Comparison of ENCODE assay signal across 26 cellular contexts in genomic region chr1:196486346-196486745, GRCh38.
"Had no signal": no experiment of that assay in that cellular context is flagged by ENCODE, and none has a peak within 500 bp of the region (broad histone marks: within the 10 kb centered on the region; RNA-seq: fewer than 3 reads in every experiment).

No MANE protein-coding gene starts in this region.

- ATAC-seq: effector memory CD8-positive, alpha-beta T cell; esophagus mucosa; foreskin keratinocyte; gastroesophageal sphincter; heart right ventricle; left cardiac atrium; left lung; left ventricle myocardium superior; lower lobe of right lung; mucosa of descending colon; naive thymus-derived CD8-positive, alpha-beta T cell had no signal

- H3K27me3 Mint-ChIP-seq: effector memory CD8-positive, alpha-beta T cell; naive B cell; naive thymus-derived CD8-positive, alpha-beta T cell had no signal

- H3K4me3 Mint-ChIP-seq: effector memory CD8-positive, alpha-beta T cell; endodermal cell; mesothelial cell of epicardium; naive B cell; naive thymus-derived CD8-positive, alpha-beta T cell had no signal

- H3K4me3 ChIP-seq: coronary artery, esophagus squamous epithelium, gastroesophageal sphincter, heart right ventricle, left lung, lower lobe of right lung, mucosa of descending colon had no signal

- H3K27ac Mint-ChIP-seq: effector memory CD8-positive, alpha-beta T cell; endodermal cell; mesothelial cell of epicardium; naive B cell; naive thymus-derived CD8-positive, alpha-beta T cell had no signal

- H3K9me3 Mint-ChIP-seq: effector memory CD8-positive, alpha-beta T cell; endodermal cell had no signal

- H3K36me3 Mint-ChIP-seq: naive B cell; naive thymus-derived CD8-positive, alpha-beta T cell had no signal

- DNase-seq: effector CD8-positive, alpha-beta T cell; effector memory CD8-positive, alpha-beta T cell; endodermal cell; erythroblast; esophagus squamous epithelium; foreskin keratinocyte; glutamatergic neuron; head of caudate nucleus; heart right ventricle; hippocampal formation; left cardiac atrium; left lung; left ventricle myocardium superior; lower lobe of right lung; mesenchymal stem cell; mucosa of descending colon; naive B cell; naive thymus-derived CD8-positive, alpha-beta T cell had no signal

- FAIRE-seq: colon, endometrium, islet of Langerhans, keratinocyte had no signal

- H3K4me1 Mint-ChIP-seq: endodermal cell; naive B cell; naive thymus-derived CD8-positive, alpha-beta T cell had no signal
